Comparison of ENCODE assay signal across 9 cellular contexts in genomic region chr6:89313006-89313405, GRCh38. TPM values are rescaled to one million over a fixed set of nuclear protein-coding genes. Genes with fewer than 3 reads are reported as not detected.
DNase-seq lines count a peak whose midpoint lies in the region; ATAC-seq and TF ChIP-seq lines count a peak whose summit lies in the region.
"Had no signal": no experiment of that assay in that cellular context is flagged by ENCODE, and none has a peak within 500 bp of the region (broad histone marks: within the 10 kb centered on the region; RNA-seq: fewer than 3 reads in every experiment).

No MANE protein-coding gene starts in this region.

- no peak overlapping the region for H3K4me3 ChIP-seq in fibroblast of the aortic adventitia (ENCODE audit: low read depth, low read length)
- no peak overlapping the region for H3K4me3 ChIP-seq in rectal smooth muscle tissue (ENCODE audit: low read length)
- no peak overlapping the region for H3K4me3 ChIP-seq in BE2C (ENCODE audit: low read depth, low read length)

- peaks cover 18% of the 10 kb centered on the region for H3K4me1 ChIP-seq in rectal smooth muscle tissue (ENCODE audit: control insufficient read depth, insufficient read depth, low read length)
- H3K4me1 ChIP-seq in BE2C = peaks cover 4% of the 10 kb centered on the region

- no peaks in the 10 kb centered on the region for H3K36me3 ChIP-seq in rectal smooth muscle tissue (ENCODE audit: control insufficient read depth, insufficient read depth, low read length)
- no peaks in the 10 kb centered on the region for H3K36me3 ChIP-seq in BE2C

- DNase-seq in DMS 273 treated with DMSO at 0.1 percent for 48 hours (lab: John Stamatoyannopoulos, UW) (peak; percentile 74), RPMI7951 (ENCODE audit: low read depth) (peak; percentile 96), fibroblast of the aortic adventitia (ENCODE audit: low read depth) (peak; percentile 88), BE2C (no peak), HuH-7 (ENCODE audit: low spot score) (no peak)
- no peak for DNase-seq in activated effector memory CD4-positive, alpha-beta T cell treated with Interleukin-2 at 50 U/mL for 16 hours
- DNase-seq: DND-41 had no signal

- H3K27me3 ChIP-seq in rectal smooth muscle tissue (ENCODE audit: control insufficient read depth, insufficient read depth, low read length) = no peaks in the 10 kb centered on the region
- H3K27me3 ChIP-seq in BE2C = no peaks in the 10 kb centered on the region

- no peak overlapping the region for H3K9ac ChIP-seq in rectal smooth muscle tissue (ENCODE audit: low read length)

- TF ChIP-seq CTCF in fibroblast of the aortic adventitia (IDR thresholded peaks at IDR 0.05; ENCODE audit: insufficient read depth, low read length) (no peak), BE2C (IDR thresholded peaks at IDR 0.05; ENCODE audit: low read depth, low read length) (no peak)

- no peaks in the 10 kb centered on the region for H3K9me3 ChIP-seq in BE2C

- peak overlapping the region; percentile 72 for H3K27ac ChIP-seq in rectal smooth muscle tissue (ENCODE audit: low read depth, low read length)

- ATAC-seq in GM19463 (IDR thresholded peaks at IDR 0.05; ENCODE audit: unreplicated experiment) = no peak

RNA-seq across cellular contexts. Expression of gene GABRR2, which starts 2.1 kb away (rescaled TPM):
- total RNA-seq in RPMI7951 (2014; rRNA removed; shearing (Covaris generic)) = not detected in 2 replicates
- total RNA-seq in fibroblast of the aortic adventitia (ENCODE audit: low replicate concordance) = 0.09 TPM in 1 of 2 replicates, not detected in the other
- polyA plus RNA-seq in BE2C (2012; ENCODE audit: insufficient read depth, insufficient read length, low read depth) = not detected

RNA-seq across cellular contexts. Expression of gene UBE2J1, which starts 39.5 kb away (rescaled TPM):
- total RNA-seq in RPMI7951 (2014; rRNA removed; shearing (Covaris generic)) = 37.6 and 44.2 TPM in 2 replicates
- total RNA-seq in fibroblast of the aortic adventitia (ENCODE audit: low replicate concordance) = 23.1 and 50.9 TPM in 2 replicates
- 17.8 TPM for polyA plus RNA-seq in BE2C (2012; ENCODE audit: insufficient read depth, insufficient read length, low read depth)

Comparison
In these comparisons a context has a peak if more than half of its experiments do, and no peak if none do; other contexts are left out.
1. DNase-seq: peak in DMS 273 treated with DMSO at 0.1 percent for 48 hours (single experiment), RPMI7951 (single experiment) and fibroblast of the aortic adventitia (single experiment); none in activated effector memory CD4-positive, alpha-beta T cell treated with Interleukin-2 at 50 U/mL for 16 hours (single experiment), BE2C (single experiment) and HuH-7 (single experiment).